ENCODE assay signal across 1 cellular context in genomic region chr19:18867199-18867598, GRCh38.
TF ChIP-seq lines count a peak whose summit lies in the region.

No MANE protein-coding gene starts in this region.

TF ChIP-seq in GM12878, 131 proteins besides CTCF, POLR2A, EP300 and RAD21:
- TF ChIP-seq HDAC2 (IDR thresholded peaks at IDR 0.05) (no peak), EZH2 (IDR thresholded peaks at IDR 0.05; ENCODE audit: borderline replicate concordance, control insufficient read depth, low read depth, low read length) (no peak), TARDBP (IDR thresholded peaks at IDR 0.05; ENCODE audit: borderline replicate concordance) (no peak), NFIC (IDR thresholded peaks at IDR 0.05; ENCODE audit: low read depth, low read length) (no peak)
- TF ChIP-seq, protein P1, sequence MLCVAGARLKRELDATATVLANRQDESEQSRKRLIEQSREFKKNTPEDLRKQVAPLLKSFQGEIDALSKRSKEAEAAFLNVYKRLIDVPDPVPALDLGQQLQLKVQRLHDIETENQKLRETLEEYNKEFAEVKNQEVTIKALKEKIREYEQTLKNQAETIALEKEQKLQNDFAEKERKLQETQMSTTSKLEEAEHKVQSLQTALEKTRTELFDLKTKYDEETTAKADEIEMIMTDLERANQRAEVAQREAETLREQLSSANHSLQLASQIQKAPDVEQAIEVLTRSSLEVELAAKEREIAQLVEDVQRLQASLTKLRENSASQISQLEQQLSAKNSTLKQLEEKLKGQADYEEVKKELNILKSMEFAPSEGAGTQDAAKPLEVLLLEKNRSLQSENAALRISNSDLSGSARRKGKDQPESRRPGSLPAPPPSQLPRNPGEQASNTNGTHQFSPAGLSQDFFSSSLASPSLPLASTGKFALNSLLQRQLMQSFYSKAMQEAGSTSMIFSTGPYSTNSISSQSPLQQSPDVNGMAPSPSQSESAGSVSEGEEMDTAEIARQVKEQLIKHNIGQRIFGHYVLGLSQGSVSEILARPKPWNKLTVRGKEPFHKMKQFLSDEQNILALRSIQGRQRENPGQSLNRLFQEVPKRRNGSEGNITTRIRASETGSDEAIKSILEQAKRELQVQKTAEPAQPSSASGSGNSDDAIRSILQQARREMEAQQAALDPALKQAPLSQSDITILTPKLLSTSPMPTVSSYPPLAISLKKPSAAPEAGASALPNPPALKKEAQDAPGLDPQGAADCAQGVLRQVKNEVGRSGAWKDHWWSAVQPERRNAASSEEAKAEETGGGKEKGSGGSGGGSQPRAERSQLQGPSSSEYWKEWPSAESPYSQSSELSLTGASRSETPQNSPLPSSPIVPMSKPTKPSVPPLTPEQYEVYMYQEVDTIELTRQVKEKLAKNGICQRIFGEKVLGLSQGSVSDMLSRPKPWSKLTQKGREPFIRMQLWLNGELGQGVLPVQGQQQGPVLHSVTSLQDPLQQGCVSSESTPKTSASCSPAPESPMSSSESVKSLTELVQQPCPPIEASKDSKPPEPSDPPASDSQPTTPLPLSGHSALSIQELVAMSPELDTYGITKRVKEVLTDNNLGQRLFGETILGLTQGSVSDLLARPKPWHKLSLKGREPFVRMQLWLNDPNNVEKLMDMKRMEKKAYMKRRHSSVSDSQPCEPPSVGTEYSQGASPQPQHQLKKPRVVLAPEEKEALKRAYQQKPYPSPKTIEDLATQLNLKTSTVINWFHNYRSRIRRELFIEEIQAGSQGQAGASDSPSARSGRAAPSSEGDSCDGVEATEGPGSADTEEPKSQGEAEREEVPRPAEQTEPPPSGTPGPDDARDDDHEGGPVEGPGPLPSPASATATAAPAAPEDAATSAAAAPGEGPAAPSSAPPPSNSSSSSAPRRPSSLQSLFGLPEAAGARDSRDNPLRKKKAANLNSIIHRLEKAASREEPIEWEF (IDR thresholded peaks at IDR 0.05; ENCODE audit: insufficient replicate concordance, low read depth, low read length) = no peak
